In the genomic region with DNA sequence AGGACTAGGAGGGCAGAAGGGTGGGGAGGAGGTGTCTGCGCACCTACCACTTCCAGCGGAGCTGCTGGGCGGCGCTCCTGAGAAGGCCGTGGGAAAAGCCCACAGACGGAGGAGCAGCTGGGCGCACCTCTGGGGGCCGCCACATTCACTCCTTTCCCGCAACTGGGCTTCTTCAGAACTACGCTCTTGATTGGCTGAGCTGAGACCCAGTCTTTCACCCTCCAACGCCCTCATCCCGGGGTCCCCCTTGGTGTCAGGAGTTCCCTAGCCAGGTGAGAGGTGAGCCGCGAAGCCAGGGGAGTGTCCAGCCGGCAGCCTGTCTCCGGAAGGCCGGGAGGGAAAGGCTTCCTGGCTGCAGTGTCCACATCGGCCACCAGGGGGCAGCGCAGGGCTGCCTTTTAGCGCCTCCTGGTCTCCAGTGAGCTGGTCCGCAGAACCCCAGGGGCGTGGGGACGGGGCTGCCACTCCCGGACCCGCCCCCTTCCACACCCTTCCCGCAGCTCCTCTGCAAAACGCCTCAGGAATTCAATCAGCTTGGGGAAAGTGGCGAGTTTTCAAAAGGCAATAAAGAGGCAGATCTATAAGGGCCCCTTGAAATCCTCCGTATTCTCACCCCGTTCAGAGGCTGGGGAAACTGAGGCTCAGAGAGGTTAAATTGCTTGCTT, we compare ENCODE assay signal across 8 cellular contexts.
DNase-seq lines count a peak whose midpoint lies in the region; ATAC-seq and TF ChIP-seq lines count a peak whose summit lies in the region.

No MANE protein-coding gene starts in this region.

- no peak overlapping the region for H3K4me3 ChIP-seq in neuronal stem cell (ENCODE audit: low read length in 2 of 2)

- H3K79me1 ChIP-seq in neuronal stem cell (ENCODE audit: low read depth, low read length): no peaks in the 10 kb centered on the region

- DNase-seq in SIG-M5 treated with dmso at 0.1 percent for 504 hours (lab: John Stamatoyannopoulos, UW; ENCODE audit: unreplicated experiment) (peak; percentile 48), SIG-M5 (lab: John Stamatoyannopoulos, UW) (no peak), RPMI8226 (peak; percentile 77), activated gamma-delta T cell (lab: John Stamatoyannopoulos, UW) (peak; percentile 53), foreskin keratinocyte (peak; percentile 80 to 87), neuronal stem cell (ENCODE audit: low spot score) (peak; percentile 85)
- peak; percentile 79 to 82 for DNase-seq in stimulated activated naive CD8-positive, alpha-beta T cell treated with anti-CD3 and anti-CD28 coated beads, Interleukin-15, amount 100 ng/mL, for 72 hours

- peak overlapping the region; percentile 74 for H2BK15ac ChIP-seq in neuronal stem cell (ENCODE audit: low read length)

- peak overlapping the region; percentile 76 for H2AK5ac ChIP-seq in neuronal stem cell (ENCODE audit: low read depth, low read length)

- peaks cover 39% of the 10 kb centered on the region for H3K27me3 Mint-ChIP-seq in IgD-negative memory B cell
- peaks cover 96% of the 10 kb centered on the region for H3K27me3 Mint-ChIP-seq in stimulated activated naive CD8-positive, alpha-beta T cell treated with anti-CD3 and anti-CD28 coated beads, Interleukin-15, amount 100 ng/mL, for 72 hours

- no peak overlapping the region for H2BK5ac ChIP-seq in neuronal stem cell (ENCODE audit: low read length)

- H2BK120ac ChIP-seq in neuronal stem cell (ENCODE audit: low read depth, low read length): no peak overlapping the region

- H4K8ac ChIP-seq in neuronal stem cell (ENCODE audit: low read depth, low read length): no peak overlapping the region

- peak overlapping the region; percentile 87 for H3K27ac ChIP-seq in foreskin keratinocyte
- H3K27ac ChIP-seq in neuronal stem cell (replicated peaks; ENCODE audit: low read length): no peak overlapping the region

- H3K27me3 ChIP-seq in foreskin keratinocyte (peaks cover 32% of the 10 kb centered on the region), neuronal stem cell (ENCODE audit: control insufficient read depth in 3 of 3, insufficient read depth in 3 of 3, low read depth in 1 of 3, low read length in 3 of 3) (peaks cover 0 to 24% (median 10%) of the 10 kb centered on the region in 3 experiments)

- H3K4me2 ChIP-seq in neuronal stem cell (ENCODE audit: insufficient read depth, low read length, poor library complexity, severe bottlenecking): peak overlapping the region; percentile 54

- no peak overlapping the region for H3K23ac ChIP-seq in neuronal stem cell (ENCODE audit: low read depth, low read length, poor library complexity)

- no peak overlapping the region for H3K4ac ChIP-seq in neuronal stem cell (ENCODE audit: low read length)

- H2AFZ ChIP-seq in neuronal stem cell (ENCODE audit: low read length): peak overlapping the region; percentile 94

- no peaks in the 10 kb centered on the region for H3K9me3 ChIP-seq in neuronal stem cell (replicated peaks in 1 of 2; ENCODE audit: control insufficient read depth in 2 of 2, insufficient read depth in 1 of 2, low read depth in 1 of 2, low read length in 2 of 2)

- no peak overlapping the region for H3K9ac ChIP-seq in neuronal stem cell (ENCODE audit: low read depth, low read length, poor library complexity)

- no peaks in the 10 kb centered on the region for H3K9me3 Mint-ChIP-seq in IgD-negative memory B cell
- no peaks in the 10 kb centered on the region for H3K9me3 Mint-ChIP-seq in stimulated activated naive CD8-positive, alpha-beta T cell treated with anti-CD3 and anti-CD28 coated beads, Interleukin-15, amount 100 ng/mL, for 72 hours

- peak overlapping the region in 2 of 3 donors; percentile 20 to 74 for H3K27ac Mint-ChIP-seq in IgD-negative memory B cell
- no peak overlapping the region for H3K27ac Mint-ChIP-seq in stimulated activated naive CD8-positive, alpha-beta T cell treated with anti-CD3 and anti-CD28 coated beads, Interleukin-15, amount 100 ng/mL, for 72 hours

- no CpG with 5 or more reads among the region's 30 CpGs for whole genome bisulfite sequencing in neuronal stem cell (ENCODE audit: extremely low coverage in 2 of 2, insufficient read length in 2 of 2, insufficient replicate concordance in 1 of 2), 2 donors

- peak overlapping the region; percentile 70 to 89 (median 82) for H3K4me3 Mint-ChIP-seq in IgD-negative memory B cell
- peak overlapping the region; percentile 54 to 63 for H3K4me3 Mint-ChIP-seq in stimulated activated naive CD8-positive, alpha-beta T cell treated with anti-CD3 and anti-CD28 coated beads, Interleukin-15, amount 100 ng/mL, for 72 hours

- H2BK12ac ChIP-seq in neuronal stem cell (ENCODE audit: low read length): peak overlapping the region; percentile 30

- H3K4me1 ChIP-seq in foreskin keratinocyte (peaks cover 12% of the 10 kb centered on the region), neuronal stem cell (ENCODE audit: control insufficient read depth in 2 of 2, insufficient read depth in 1 of 2, low read depth in 1 of 2, low read length in 2 of 2) (peaks cover 2 to 8% of the 10 kb centered on the region in 2 donors)

- H3K18ac ChIP-seq in neuronal stem cell (ENCODE audit: low read length): peak overlapping the region; percentile 6

- TF ChIP-seq CTCF in foreskin keratinocyte (conservative IDR thresholded peaks at IDR 0.05): peak; percentile 99

- peak; percentile 70 for ATAC-seq in foreskin keratinocyte
- peak; percentile 71 for ATAC-seq in stimulated activated naive CD8-positive, alpha-beta T cell treated with anti-CD3 and anti-CD28 coated beads, Interleukin-15, amount 100 ng/mL, for 72 hours

- H4K91ac ChIP-seq in neuronal stem cell (ENCODE audit: low read depth, low read length, poor library complexity): no peak overlapping the region

- H3K4me1 Mint-ChIP-seq in IgD-negative memory B cell: peaks cover 8 to 12% (median 11%) of the 10 kb centered on the region in 3 donors
- peaks cover 19% of the 10 kb centered on the region for H3K4me1 Mint-ChIP-seq in stimulated activated naive CD8-positive, alpha-beta T cell treated with anti-CD3 and anti-CD28 coated beads, Interleukin-15, amount 100 ng/mL, for 72 hours

- H3K14ac ChIP-seq in neuronal stem cell (ENCODE audit: low read length): no peak overlapping the region

- peaks cover 3% of the 10 kb centered on the region for H3K36me3 Mint-ChIP-seq in IgD-negative memory B cell

- H3K36me3 ChIP-seq in neuronal stem cell (replicated peaks in 1 of 2; ENCODE audit: control insufficient read depth in 2 of 2, insufficient read depth in 2 of 2, low read length in 2 of 2): no peaks in the 10 kb centered on the region

Comparison
In these comparisons a context has a peak if more than half of its experiments do, and no peak if none do; other contexts are left out.
1. H3K27ac Mint-ChIP-seq: peak in IgD-negative memory B cell (2 of 3); none in stimulated activated naive CD8-positive, alpha-beta T cell treated with anti-CD3 and anti-CD28 coated beads, Interleukin-15, amount 100 ng/mL, for 72 hours (0 of 2).